Comparison of ENCODE assay signal across 1 cellular context in genomic region chr12:117167769-117168168, GRCh38.
TF ChIP-seq lines count a peak whose summit lies in the region.

No MANE protein-coding gene starts in this region.

TF ChIP-seq in WTC11, 78 proteins besides CTCF, POLR2A, EP300 and RAD21 (continued from another document):
- TF ChIP-seq AR (CRISPR knock-in tag; IDR thresholded peaks at IDR 0.05) (no peak), E2F1 (CRISPR knock-in tag; IDR thresholded peaks at IDR 0.05) (no peak), ZNF532 (CRISPR knock-in tag; IDR thresholded peaks at IDR 0.05; ENCODE audit: borderline replicate concordance) (no peak), ZNF232 (CRISPR knock-in tag; IDR thresholded peaks at IDR 0.05) (no peak), ZNF121 (CRISPR knock-in tag; IDR thresholded peaks at IDR 0.05) (no peak), ZNF512 (CRISPR knock-in tag; IDR thresholded peaks at IDR 0.05; ENCODE audit: borderline replicate concordance) (no peak), TCF7 (CRISPR knock-in tag; IDR thresholded peaks at IDR 0.05; ENCODE audit: low read depth) (no peak), NR3C1 (CRISPR knock-in tag; conservative IDR thresholded peaks at IDR 0.05; ENCODE audit: low read depth) (no peak), GTF2I (CRISPR knock-in tag; conservative IDR thresholded peaks at IDR 0.05) (no peak), EMX1 (CRISPR knock-in tag; IDR thresholded peaks at IDR 0.05) (no peak)
- TF ChIP-seq, protein P1, sequence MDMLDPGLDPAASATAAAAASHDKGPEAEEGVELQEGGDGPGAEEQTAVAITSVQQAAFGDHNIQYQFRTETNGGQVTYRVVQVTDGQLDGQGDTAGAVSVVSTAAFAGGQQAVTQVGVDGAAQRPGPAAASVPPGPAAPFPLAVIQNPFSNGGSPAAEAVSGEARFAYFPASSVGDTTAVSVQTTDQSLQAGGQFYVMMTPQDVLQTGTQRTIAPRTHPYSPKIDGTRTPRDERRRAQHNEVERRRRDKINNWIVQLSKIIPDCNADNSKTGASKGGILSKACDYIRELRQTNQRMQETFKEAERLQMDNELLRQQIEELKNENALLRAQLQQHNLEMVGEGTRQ (CRISPR knock-in tag; IDR thresholded peaks at IDR 0.05), result peak; percentile 50; the same call in 1 of the 2 replicates
